Comparison of ENCODE assay signal across 8 cellular contexts in the genomic region with DNA sequence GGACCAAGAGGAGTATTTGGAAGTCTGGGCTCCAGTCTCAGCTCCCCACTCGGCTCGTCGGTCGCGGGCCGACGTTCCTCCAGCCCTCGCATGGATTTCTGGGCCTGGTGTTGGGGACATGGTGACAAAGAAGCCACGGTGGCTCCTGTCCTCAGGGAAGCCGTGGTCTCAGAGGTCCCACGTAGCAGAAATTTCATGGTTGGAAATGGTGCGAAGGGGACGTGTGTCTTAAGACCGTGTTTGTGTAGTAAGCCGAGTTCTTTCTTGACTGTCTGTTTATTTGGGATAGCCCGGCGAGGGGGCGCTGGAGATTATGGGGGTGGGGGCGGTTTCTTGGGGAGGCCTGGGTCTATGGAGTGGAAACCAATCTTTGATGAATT. TPM values are rescaled to one million over a fixed set of nuclear protein-coding genes. Genes with fewer than 3 reads are reported as not detected.
DNase-seq lines count a peak whose midpoint lies in the region; ATAC-seq and TF ChIP-seq lines count a peak whose summit lies in the region.

No MANE protein-coding gene starts in this region.

- CTCF ChIA-PET in CD4-positive, alpha-beta T cell (lab: Charles Lee) = interaction anchor here (1.3 kb wide), 2 partner anchors 12 to 18 kb away, joined by 3 to 4 read pairs; no protein-coding TSS in a partner anchor

- H3K9ac ChIP-seq in HUES64 (ENCODE audit: low read depth, low read length) = peak overlapping the region; percentile 81

- in situ Hi-C loops in T47D (cut with HindIII; ENCODE audit: low pct_unique_long_range_greater_than_20kb, low sequenced_read_pairs) = no loop called here
- in situ Hi-C loops in transverse colon (cut with MboI; ENCODE audit: low pct_ligation_motif_present in 1 of 4, low pct_unique_long_range_greater_than_20kb in 1 of 4, low sequenced_read_pairs in 3 of 4) = no loop called here

- H3K9me3 ChIP-seq in CD4-positive, alpha-beta T cell (ENCODE audit: control insufficient read depth, low read length) = no peaks in the 10 kb centered on the region
- no peaks in the 10 kb centered on the region for H3K9me3 ChIP-seq in HUES64 (ENCODE audit: insufficient read depth, low read depth, low read length)
- no peaks in the 10 kb centered on the region for H3K9me3 ChIP-seq in right lobe of liver
- H3K9me3 ChIP-seq in transverse colon = no peaks in the 10 kb centered on the region

- H3K9me3 Mint-ChIP-seq in CD4-positive, alpha-beta T cell = no peaks in the 10 kb centered on the region

- POLR2A ChIA-PET in CD4-positive, alpha-beta T cell (lab: Charles Lee) = no interaction called here

- no peaks in the 10 kb centered on the region for H3K36me3 Mint-ChIP-seq in CD4-positive, alpha-beta T cell (ENCODE audit: low read depth)

- no peak overlapping the region for H3K27ac ChIP-seq in CD4-positive, alpha-beta T cell (ENCODE audit: low read depth, low read length)
- no peak overlapping the region for H3K27ac ChIP-seq in HUES64 (ENCODE audit: low read depth, low read length)
- H3K27ac ChIP-seq in right lobe of liver = peak overlapping the region in 1 of 3 donors; percentile 29
- H3K27ac ChIP-seq in transverse colon = peak overlapping the region; percentile 36 to 72 (median 63)

- no peak for ATAC-seq in CD4-positive, alpha-beta T cell (ENCODE audit: poor library complexity)
- ATAC-seq in right lobe of liver (peak in 3 of 4 donors; percentile 9 to 15 (median 12)), HG02759 (IDR thresholded peaks at IDR 0.05; ENCODE audit: unreplicated experiment) (no peak)

- H3K4me3 Mint-ChIP-seq in CD4-positive, alpha-beta T cell = peak overlapping the region; percentile 78

- H3K36me3 ChIP-seq in HUES64 (ENCODE audit: insufficient read depth, low read length) = no peaks in the 10 kb centered on the region
- no peaks in the 10 kb centered on the region for H3K36me3 ChIP-seq in right lobe of liver
- H3K36me3 ChIP-seq in transverse colon = no peaks in the 10 kb centered on the region

- TF ChIP-seq POLR2A in right lobe of liver (IDR thresholded peaks at IDR 0.05) (no peak), transverse colon (IDR thresholded peaks at IDR 0.05) (no peak)

- H3K27ac Mint-ChIP-seq in CD4-positive, alpha-beta T cell = no peak overlapping the region

- no peak for TF ChIP-seq CTCF in CD4-positive, alpha-beta T cell (IDR thresholded peaks at IDR 0.05)
- no peak for TF ChIP-seq CTCF in right lobe of liver (IDR thresholded peaks at IDR 0.05)
- TF ChIP-seq CTCF in transverse colon (IDR thresholded peaks at IDR 0.05) = no peak

- H3K4me3 ChIP-seq in HUES64 (ENCODE audit: low read length) = peak overlapping the region; percentile 68
- peak overlapping the region; percentile 24 to 48 (median 27) for H3K4me3 ChIP-seq in right lobe of liver
- peak overlapping the region; percentile 40 to 70 (median 44) for H3K4me3 ChIP-seq in transverse colon

- peaks cover 51% of the 10 kb centered on the region for H3K27me3 ChIP-seq in CD4-positive, alpha-beta T cell (ENCODE audit: control insufficient read depth, insufficient read depth, low read length)
- peaks cover 34% of the 10 kb centered on the region for H3K27me3 ChIP-seq in HUES64 (ENCODE audit: insufficient read depth, low read length)
- H3K27me3 ChIP-seq in right lobe of liver = peaks cover 8 to 9% of the 10 kb centered on the region in 2 donors
- peaks cover 56% of the 10 kb centered on the region for H3K27me3 ChIP-seq in transverse colon

- peaks cover 13% of the 10 kb centered on the region for H3K4me1 Mint-ChIP-seq in CD4-positive, alpha-beta T cell (ENCODE audit: low read depth)

- no peak for TF ChIP-seq EP300 in transverse colon (IDR thresholded peaks at IDR 0.05; ENCODE audit: low read depth)

- peaks cover 47% of the 10 kb centered on the region for H3K4me1 ChIP-seq in HUES64 (ENCODE audit: insufficient read depth, low read length)
- H3K4me1 ChIP-seq in right lobe of liver = peaks cover 0 to 8% (median 0%) of the 10 kb centered on the region in 4 donors
- H3K4me1 ChIP-seq in transverse colon = peaks cover 0 to 16% (median 6%) of the 10 kb centered on the region in 4 donors

- WGBS in HUES64 = 15% methylated on average over 19 of the region's 19 CpGs
- WGBS in right lobe of liver (ENCODE audit: insufficient coverage, low coverage, low lambda C conversion rate, missing lambda C conversion rate) = 3% methylated on average over 19 of the region's 19 CpGs
- 7 to 13% methylated on average over 3 to 19 of the region's 19 CpGs for WGBS in transverse colon (ENCODE audit: low coverage in 1 of 2), 2 donors

- intact Hi-C loops in CD4-positive, alpha-beta T cell (cut with DNase I, micrococcal nuclease) = no loop called here
- intact Hi-C loops in right lobe of liver (cut with DNase I) (no loop called here), transverse colon (cut with DNase I; ENCODE audit: low total_unique reads) (no loop called here)

- H3K27me3 Mint-ChIP-seq in CD4-positive, alpha-beta T cell = peaks cover 78% of the 10 kb centered on the region

- DNase-seq in CD4-positive, alpha-beta T cell = no peak
- peak; percentile 8 to 12 for DNase-seq in T47D (ENCODE audit: low read depth in 1 of 2, low spot score in 1 of 2)
- no peak for DNase-seq in right lobe of liver
- DNase-seq in transverse colon = no peak
- no peak for DNase-seq in effector CD8-positive, alpha-beta T cell (lab: John Stamatoyannopoulos, UW)
- no peak for DNase-seq in stimulated activated CD4-positive, alpha-beta T cell treated with anti-CD3 and anti-CD28 coated beads, Interleukin-2, amount 100 ng/mL, for 24 hours

RNA-seq across cellular contexts. Expression of gene MAP3K7, which starts 23.4 kb away (rescaled TPM):
- total RNA-seq in CD4-positive, alpha-beta T cell = 1 to 10 TPM; 9.0 to 9.3 TPM
- 28.5 TPM for polyA plus RNA-seq in HUES64 (2013, experiment 1 of 2)
- polyA plus RNA-seq in HUES64 (2013, experiment 2 of 2) = 30.7 TPM
- total RNA-seq in right lobe of liver (10 to 100 TPM in 4 of 6 experiments, 1 to 10 TPM in 2; 8.1 to 12.5 (median 10.3) TPM), transverse colon (10 to 100 TPM; 19.3 to 37.6 (median 28.5) TPM)

Comparison
In these comparisons a context has a peak if more than half of its experiments do, and no peak if none do; other contexts are left out.
1. ATAC-seq: peak in right lobe of liver (3 of 4); none in CD4-positive, alpha-beta T cell (single experiment) and HG02759 (single experiment).
2. DNase-seq: peak in T47D (2 of 2); none in CD4-positive, alpha-beta T cell (0 of 10), right lobe of liver (0 of 3), transverse colon (single experiment), effector CD8-positive, alpha-beta T cell (single experiment) and stimulated activated CD4-positive, alpha-beta T cell treated with anti-CD3 and anti-CD28 coated beads, Interleukin-2, amount 100 ng/mL, for 24 hours (0 of 2).
3. H3K27ac ChIP-seq: peak in transverse colon (4 of 4); none in CD4-positive, alpha-beta T cell (single experiment) and HUES64 (single experiment).
4. Peak in every context shown above with its lines, with median percentiles within 50 percentile points of each other: H3K4me3 ChIP-seq.